Comparison of ENCODE assay signal across 28 cellular contexts in the genomic region with DNA sequence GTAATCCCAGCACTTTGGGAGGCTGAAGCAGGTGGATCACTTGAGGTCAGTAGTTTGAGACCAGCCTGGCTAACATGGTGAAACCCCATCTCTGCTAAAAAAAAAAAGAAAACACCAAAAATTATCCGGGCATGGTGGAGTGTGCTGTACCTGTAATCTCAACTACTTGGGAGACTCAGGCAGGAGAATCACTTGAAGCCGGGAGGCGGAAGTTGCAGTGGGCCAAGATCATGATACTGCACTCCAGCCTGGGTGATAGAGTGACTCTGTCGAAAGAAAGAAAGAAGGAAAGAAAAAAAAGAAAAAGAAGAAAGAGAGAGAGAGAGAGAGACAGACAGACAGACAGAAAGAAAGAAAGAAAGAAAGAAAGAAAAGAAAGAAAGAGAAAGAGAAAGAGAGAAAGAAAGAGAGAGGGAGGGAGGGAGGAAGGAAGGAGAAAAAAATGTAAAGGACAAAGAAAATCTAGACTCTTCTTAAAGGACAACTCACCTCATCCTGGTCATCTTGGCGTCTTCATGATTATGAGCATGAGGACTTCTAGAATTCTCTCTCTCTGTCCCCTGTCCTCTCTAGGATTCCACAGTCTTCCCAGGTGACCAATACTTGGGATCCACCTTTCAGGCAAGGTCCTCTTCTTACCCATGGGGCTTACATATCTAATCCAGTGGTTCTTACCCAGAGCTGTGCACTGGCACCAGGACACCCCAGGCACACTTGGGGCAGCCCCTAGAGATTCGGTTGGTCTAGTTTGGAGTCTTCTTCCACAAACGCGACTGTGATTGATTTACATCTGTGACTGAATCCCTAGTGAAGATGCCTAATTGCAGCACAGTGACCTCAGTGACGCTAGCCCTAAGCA.
"Had no signal": no experiment of that assay in that cellular context is flagged by ENCODE, and none has a peak within 500 bp of the region (broad histone marks: within the 10 kb centered on the region; RNA-seq: fewer than 3 reads in every experiment).

No MANE protein-coding gene starts in this region.

- H3K27ac ChIP-seq: ascending aorta, breast epithelium, cardiac muscle cell, colonic mucosa, epithelial cell of prostate, esophagus squamous epithelium, gastroesophageal sphincter had no signal

- H3K4me3 Mint-ChIP-seq: activated CD4-positive, alpha-beta memory T cell treated with anti-CD3 and anti-CD28 coated beads, Interleukin-2, amount 10 ng/mL, durations not matched to agents 7 days and 5 days; activated CD4-positive, alpha-beta T cell treated with anti-CD3 and anti-CD28 coated beads, Interleukin-2, amount 10 ng/mL, durations not matched to agents 7 days and 5 days; activated naive CD4-positive, alpha-beta T cell treated with anti-CD3 and anti-CD28 coated beads, Interleukin-2, amount 10 ng/mL, durations not matched to agents 7 days and 5 days; activated naive CD8-positive, alpha-beta T cell treated with anti-CD3 and anti-CD28 coated beads, Interleukin-2, amount 10 ng/mL, durations not matched to agents 7 days and 5 days; activated T-cell treated with anti-CD3 and anti-CD28 coated beads, Interleukin-2, amount 50 U/mL, for 4 hours; activated T-helper 1 cell treated with anti-CD3 and anti-CD28 coated beads, Interleukin-12 subunit alpha, Interleukin-12 subunit beta, Interleukin-2, Interleukin-4 antibody, amounts not matched to agents 30 ng/mL and 10 ng/mL and 1 ng/mL, durations not matched to agents 14 hours and 24 hours and 36 hours; brain had no signal

- H3K9me3 Mint-ChIP-seq: activated CD4-positive, alpha-beta memory T cell treated with anti-CD3 and anti-CD28 coated beads, Interleukin-2, amount 10 ng/mL, durations not matched to agents 7 days and 5 days; activated CD4-positive, alpha-beta T cell treated with anti-CD3 and anti-CD28 coated beads, Interleukin-2, amount 10 ng/mL, durations not matched to agents 7 days and 5 days; activated naive CD4-positive, alpha-beta T cell treated with anti-CD3 and anti-CD28 coated beads, Interleukin-2, amount 10 ng/mL, durations not matched to agents 7 days and 5 days; activated naive CD4-positive, alpha-beta T cell treated with anti-CD3 and anti-CD28 coated beads, Interleukin-2, amount 50 U/mL, for 72 hours; activated naive CD8-positive, alpha-beta T cell treated with anti-CD3 and anti-CD28 coated beads, Interleukin-2, amount 10 ng/mL, durations not matched to agents 7 days and 5 days; activated T-cell treated with anti-CD3 and anti-CD28 coated beads, Interleukin-2, amount 50 U/mL, for 4 hours; activated T-helper 1 cell treated with anti-CD3 and anti-CD28 coated beads, Interleukin-12 subunit alpha, Interleukin-12 subunit beta, Interleukin-2, Interleukin-4 antibody, amounts not matched to agents 30 ng/mL and 10 ng/mL and 1 ng/mL, durations not matched to agents 14 hours and 24 hours and 36 hours; brain had no signal

- ATAC-seq: activated naive CD4-positive, alpha-beta T cell treated with anti-CD3 and anti-CD28 coated beads, Interleukin-2, amount 50 U/mL, for 72 hours; activated T-cell treated with anti-CD3 and anti-CD28 coated beads, Interleukin-2, amount 50 U/mL, for 4 hours; gastroesophageal sphincter had no signal

- H3K36me3 Mint-ChIP-seq: activated naive CD4-positive, alpha-beta T cell treated with anti-CD3 and anti-CD28 coated beads, Interleukin-2, amount 10 ng/mL, durations not matched to agents 7 days and 5 days; activated naive CD4-positive, alpha-beta T cell treated with anti-CD3 and anti-CD28 coated beads, Interleukin-2, amount 50 U/mL, for 72 hours; activated naive CD8-positive, alpha-beta T cell treated with anti-CD3 and anti-CD28 coated beads, Interleukin-2, amount 10 ng/mL, durations not matched to agents 7 days and 5 days; brain had no signal

- H3K9me3 ChIP-seq: ascending aorta, breast epithelium, colonic mucosa, esophagus squamous epithelium, gastroesophageal sphincter had no signal

- H3K27me3 ChIP-seq: ascending aorta, breast epithelium, cardiac muscle cell, colonic mucosa, gastroesophageal sphincter had no signal

- H3K36me3 ChIP-seq: ascending aorta, breast epithelium, cardiac muscle cell, colonic mucosa, esophagus squamous epithelium, gastroesophageal sphincter had no signal

- H3K4me1 Mint-ChIP-seq: activated naive CD4-positive, alpha-beta T cell treated with anti-CD3 and anti-CD28 coated beads, Interleukin-2, amount 10 ng/mL, durations not matched to agents 7 days and 5 days; brain had no signal

- H3K27ac Mint-ChIP-seq: activated CD4-positive, alpha-beta memory T cell treated with anti-CD3 and anti-CD28 coated beads, Interleukin-2, amount 10 ng/mL, durations not matched to agents 7 days and 5 days; activated CD4-positive, alpha-beta T cell treated with anti-CD3 and anti-CD28 coated beads, Interleukin-2, amount 10 ng/mL, durations not matched to agents 7 days and 5 days; activated naive CD4-positive, alpha-beta T cell treated with anti-CD3 and anti-CD28 coated beads, Interleukin-2, amount 10 ng/mL, durations not matched to agents 7 days and 5 days; activated naive CD8-positive, alpha-beta T cell treated with anti-CD3 and anti-CD28 coated beads, Interleukin-2, amount 10 ng/mL, durations not matched to agents 7 days and 5 days; activated T-helper 1 cell treated with anti-CD3 and anti-CD28 coated beads, Interleukin-12 subunit alpha, Interleukin-12 subunit beta, Interleukin-2, Interleukin-4 antibody, amounts not matched to agents 30 ng/mL and 10 ng/mL and 1 ng/mL, durations not matched to agents 14 hours and 24 hours and 36 hours; brain had no signal

- DNase-seq: activated CD4-positive, alpha-beta memory T cell treated with anti-CD3 and anti-CD28 coated beads, Interleukin-2, amount 10 ng/mL, durations not matched to agents 7 days and 5 days; activated CD4-positive, alpha-beta T cell treated with anti-CD3 and anti-CD28 coated beads for 1 hour; activated CD4-positive, alpha-beta T cell treated with anti-CD3 and anti-CD28 coated beads for 4 hours; activated CD4-positive, alpha-beta T cell treated with anti-CD3 and anti-CD28 coated beads, Interleukin-2, amount 10 ng/mL, durations not matched to agents 7 days and 5 days; activated CD4-positive, alpha-beta T cell treated with anti-CD3 and anti-CD28 coated beads, Interleukin-2, amount 50 U/mL, for 4 hours; activated CD8-positive, alpha-beta memory T cell treated with anti-CD3 and anti-CD28 coated beads, Interleukin-2, amount 50 U/mL, for 48 hours; activated gamma-delta T cell; activated naive CD4-positive, alpha-beta T cell; activated naive CD4-positive, alpha-beta T cell treated with anti-CD3 and anti-CD28 coated beads, Interleukin-2, amount 10 ng/mL, durations not matched to agents 7 days and 5 days; activated naive CD8-positive, alpha-beta T cell treated with anti-CD3 and anti-CD28 coated beads, Interleukin-2, amount 10 ng/mL, durations not matched to agents 7 days and 5 days; activated T-cell treated with anti-CD3 and anti-CD28 coated beads for 4 hours; activated T-cell treated with anti-CD3 and anti-CD28 coated beads, Interleukin-2, amount 50 U/mL, for 4 hours; central memory CD4-positive, alpha-beta T cell; cerebellar nuclear complex; colonic mucosa; effector CD8-positive, alpha-beta T cell; esophagus squamous epithelium; foreskin melanocyte; T-helper 1 cell; T-helper 2 cell had no signal

- H3K4me1 ChIP-seq: ascending aorta, breast epithelium, colonic mucosa, esophagus squamous epithelium, gastroesophageal sphincter had no signal

- H3K4me3 ChIP-seq: ascending aorta, breast epithelium, cardiac muscle cell, colonic mucosa, esophagus squamous epithelium, gastroesophageal sphincter had no signal
